26 cellular contexts compared by ENCODE assay signal in genomic region chr12:30977537-30978349, GRCh38. TPM values are rescaled to one million over a fixed set of nuclear protein-coding genes. Genes with fewer than 3 reads are reported as not detected.
DNase-seq lines count a peak whose midpoint lies in the region; ATAC-seq and TF ChIP-seq lines count a peak whose summit lies in the region.
"Had no signal": no experiment of that assay in that cellular context is flagged by ENCODE, and none has a peak within 500 bp of the region (broad histone marks: within the 10 kb centered on the region; RNA-seq: fewer than 3 reads in every experiment).

No MANE protein-coding gene starts in this region.

- H2AFZ ChIP-seq in GM23338 (no peak overlapping the region), OCI-LY7 (ENCODE audit: low read length) (no peak overlapping the region)

- BruUV-seq in OCI-LY7 (replicated peaks; lab: Mats Ljungman, UMichigan), result no TSS peak

- H3K36me3 ChIP-seq in GM23338 (ENCODE audit: insufficient read depth) (no peaks in the 10 kb centered on the region), OCI-LY7 (ENCODE audit: insufficient read depth, low read length) (no peaks in the 10 kb centered on the region)
- H3K36me3 ChIP-seq: Peyer's patch had no signal

- H4K20me1 ChIP-seq in GM23338 (replicated peaks; ENCODE audit: insufficient read depth) (no peaks in the 10 kb centered on the region), OCI-LY7 (ENCODE audit: insufficient read depth, low read length) (no peaks in the 10 kb centered on the region)

- no peaks in the 10 kb centered on the region for H3K36me3 Mint-ChIP-seq in GM23338 (ENCODE audit: low read depth)
- H3K36me3 Mint-ChIP-seq: CD4-positive, alpha-beta memory T cell had no signal

- H3K27ac Mint-ChIP-seq in GM23338, result no peak overlapping the region
- H3K27ac Mint-ChIP-seq: CD4-positive, alpha-beta memory T cell; T-helper 1 cell treated with Interleukin-12 subunit alpha and Interleukin-12 subunit beta and Interleukin-4 antibody, amounts not matched to agents 30 μg/mL and 1 μg/mL, for 36 hours had no signal

- H3K9me3 ChIP-seq in OCI-LY7 (ENCODE audit: low read length), result no peaks in the 10 kb centered on the region
- H3K9me3 ChIP-seq: Caco-2, Peyer's patch had no signal

- H3K9me3 Mint-ChIP-seq in GM23338, result no peaks in the 10 kb centered on the region
- H3K9me3 Mint-ChIP-seq: CD4-positive, alpha-beta memory T cell; IgD-negative memory B cell; T-helper 1 cell treated with Interleukin-12 subunit alpha and Interleukin-12 subunit beta and Interleukin-4 antibody, amounts not matched to agents 30 μg/mL and 1 μg/mL, for 36 hours had no signal

- POLR2A ChIA-PET in OCI-LY7 (lab: Charles Lee), result no interaction called here

- H3K27me3 ChIP-seq in GM23338 (ENCODE audit: insufficient read depth) (no peaks in the 10 kb centered on the region), dorsolateral prefrontal cortex (no peaks in the 10 kb centered on the region)
- H3K27me3 ChIP-seq: Peyer's patch had no signal

- H3K79me2 ChIP-seq in GM23338 (replicated peaks; ENCODE audit: insufficient read depth) (no peaks in the 10 kb centered on the region), OCI-LY7 (ENCODE audit: insufficient read depth, low read depth, low read length) (no peaks in the 10 kb centered on the region)

- no peaks in the 10 kb centered on the region for H3F3A ChIP-seq in GM23338 (replicated peaks; ENCODE audit: low read depth)

- H3K27me3 Mint-ChIP-seq in GM23338 (ENCODE audit: insufficient read depth, low read depth, poor library complexity), result peaks cover 15% of the 10 kb centered on the region

- no peak overlapping the region for H3K4me3 Mint-ChIP-seq in GM23338
- H3K4me3 Mint-ChIP-seq: CD4-positive, alpha-beta memory T cell; T-helper 1 cell treated with Interleukin-12 subunit alpha and Interleukin-12 subunit beta and Interleukin-4 antibody, amounts not matched to agents 30 μg/mL and 1 μg/mL, for 36 hours had no signal

- H3K4me3 ChIP-seq in GM23338 (no peak overlapping the region), dorsolateral prefrontal cortex (no peak overlapping the region), OCI-LY7 (ENCODE audit: low read depth, low read length, poor library complexity, severe bottlenecking) (no peak overlapping the region)
- H3K4me3 ChIP-seq: Peyer's patch had no signal

- no peak for TF ChIP-seq CTCF in GM23338 (conservative IDR thresholded peaks at IDR 0.05; ENCODE audit: low read depth in 2 of 2)
- TF ChIP-seq CTCF in dorsolateral prefrontal cortex (IDR thresholded peaks at IDR 0.05 in 54 of 56, conservative IDR thresholded peaks at IDR 0.05 in 2 of 56; ENCODE audit: low read depth in 1 of 56, partially characterized antibody in 56 of 56), result no peak
- no peak for TF ChIP-seq CTCF in OCI-LY7 (conservative IDR thresholded peaks at IDR 0.05; ENCODE audit: low read length)

- intact Hi-C loops in dorsolateral prefrontal cortex (cut with DNase I) (no loop called here), OCI-LY7 (cut with micrococcal nuclease; ENCODE audit: unreplicated experiment) (no loop called here), cardiac septum (cut with DNase I) (no loop called here)

- peaks cover 32% of the 10 kb centered on the region for H3K4me1 Mint-ChIP-seq in GM23338
- H3K4me1 Mint-ChIP-seq: CD4-positive, alpha-beta memory T cell; IgD-negative memory B cell had no signal

- CTCF ChIA-PET in OCI-LY7 (lab: Charles Lee; ENCODE audit: unreplicated experiment), result no interaction called here

- DNase-seq in GM23338 (ENCODE audit: low spot score), result peak; percentile 54
- peak; percentile 93 for DNase-seq in NCI-H69 (lab: John Stamatoyannopoulos, UW)
- no peak for DNase-seq in dorsolateral prefrontal cortex
- peak; percentile 32 for DNase-seq in left kidney (ENCODE audit: low read depth, low spot score)
- no peak for DNase-seq in OCI-LY7 (ENCODE audit: low spot score)
- DNase-seq in cardiac septum (ENCODE audit: low spot score), result no peak
- DNase-seq: C1 segment of cervical spinal cord; Caco-2; CD4-positive, alpha-beta memory T cell; DMS 273 treated with DMSO at 0.1 percent for 48 hours; DMS79 treated with DMSO at 0.1 percent for 48 hours; GF-D8; NCI-H1048; NCI-H1436; NCI-H2029; NCI-H446; NCI-H524 treated with DMSO at 0.1 percent for 48 hours; NCI-H82; OCI-M1; Peyer's patch; SHP77 treated with DMSO at 0.1 percent for 48 hours; SW 1271 had no signal

- H3K27ac ChIP-seq in GM23338 (ENCODE audit: low read depth), result no peak overlapping the region
- H3K27ac ChIP-seq in dorsolateral prefrontal cortex, result peak overlapping the region in 46 of 59 donors; percentile 2 to 88 (median 61)
- no peak overlapping the region for H3K27ac ChIP-seq in OCI-LY7 (ENCODE audit: low read depth, low read length, poor library complexity, severe bottlenecking)
- H3K27ac ChIP-seq: Peyer's patch had no signal

- H3K4me1 ChIP-seq in GM23338 (ENCODE audit: insufficient read depth) (peaks cover 13% of the 10 kb centered on the region), OCI-LY7 (ENCODE audit: insufficient read depth, low read length, poor library complexity, severe bottlenecking) (no peaks in the 10 kb centered on the region)
- H3K4me1 ChIP-seq: Caco-2, Peyer's patch had no signal

- H3K4me2 ChIP-seq in GM23338, result peak overlapping the region; percentile 32; the same call in 1 of the 2 replicates
- no peak overlapping the region for H3K4me2 ChIP-seq in OCI-LY7 (ENCODE audit: low read length)

- ATAC-seq in GM23338 (peak; percentile 8; the same call in 2 of the 3 replicates), GM18870 (IDR thresholded peaks at IDR 0.05; ENCODE audit: unreplicated experiment) (no peak), GM19324 (IDR thresholded peaks at IDR 0.05; ENCODE audit: low FRiP score, unreplicated experiment) (no peak)

- H3K9me2 ChIP-seq in GM23338 (ENCODE audit: insufficient read depth) (no peaks in the 10 kb centered on the region), OCI-LY7 (ENCODE audit: insufficient read depth, low read length) (no peaks in the 10 kb centered on the region)

TF ChIP-seq in GM23338, 12 proteins besides CTCF, POLR2A, EP300 and RAD21 (continues in another document):
- TF ChIP-seq ETS1 (IDR thresholded peaks at IDR 0.05), result no peak

RNA-seq across cellular contexts. Expression of gene TSPAN11, which starts 51.2 kb away (rescaled TPM):
- total RNA-seq in GM23338 (2014; rRNA removed; shearing (Covaris generic)), result 3.6 and 6.0 TPM in 2 replicates
- 1.1 and 2.1 TPM in 2 replicates for polyA plus RNA-seq in GM23338 (2016; fragmentation: Nextera tagmentation; extraction: Ambion mirVana)
- total RNA-seq in dorsolateral prefrontal cortex (10 to 100 TPM in 21 of 120 experiments, 1 to 10 TPM in 99; 1.5 to 19.0 (median 5.4) TPM), OCI-LY7 (2022) (not detected in 2 replicates), cardiac septum (1.9 TPM)
- total RNA-seq in OCI-LY7 (2014; rRNA removed; shearing (Covaris generic)), result not detected in 2 replicates
- total RNA-seq: Caco-2; CD4-positive, alpha-beta memory T cell had no signal
- polyA plus RNA-seq: CD4-positive, alpha-beta memory T cell; IgD-negative memory B cell had no signal

Comparison
In these comparisons a context has a peak if more than half of its experiments do, and no peak if none do; other contexts are left out.
1. DNase-seq: peak in GM23338 (single experiment), NCI-H69 (single experiment) and left kidney (single experiment); none in dorsolateral prefrontal cortex (0 of 10), OCI-LY7 (single experiment) and cardiac septum (single experiment).
2. H3K27ac ChIP-seq: peak in dorsolateral prefrontal cortex (46 of 59); none in GM23338 (single experiment) and OCI-LY7 (single experiment).